ENCODE assay signal across 1 cellular context in genomic region chr3:48478631-48479555, GRCh38.
TF ChIP-seq lines count a peak whose summit lies in the region.

No MANE protein-coding gene starts in this region.

TF ChIP-seq in GM12878, 131 proteins besides CTCF, POLR2A, EP300 and RAD21:
- TF ChIP-seq EGR1 (IDR thresholded peaks at IDR 0.05; ENCODE audit: borderline replicate concordance in 1 of 2, low read depth in 2 of 2, low read length in 2 of 2) (0 out of 3 replicates have a peak, but pooled peaks of 1 of the 2 experiments have one; percentile 17), EED (IDR thresholded peaks at IDR 0.05; ENCODE audit: low read depth) (0 out of 2 replicates have a peak, but pooled peaks have one; percentile 16), NFIC (IDR thresholded peaks at IDR 0.05; ENCODE audit: low read depth, low read length) (peak; percentile 28; the same call in 1 of the 2 replicates), BHLHE40 (IDR thresholded peaks at IDR 0.05; ENCODE audit: borderline replicate concordance in 1 of 2, low read depth in 2 of 2, low read length in 1 of 2) (peak in 1 of 2 experiments; percentile 48; a peak in 1 of 4 replicates), RFX5 (IDR thresholded peaks at IDR 0.05; ENCODE audit: low read depth, low read length) (no peak), RUNX3 (IDR thresholded peaks at IDR 0.05; ENCODE audit: low read length) (peak; percentile 89), PML (IDR thresholded peaks at IDR 0.05; ENCODE audit: low read length) (no peak), KDM1A (IDR thresholded peaks at IDR 0.05; ENCODE audit: borderline replicate concordance) (no peak), IKZF2 (IDR thresholded peaks at IDR 0.05) (peak in 1 of 2 experiments; percentile 33; a peak in 1 of 4 replicates), GATAD2B (conservative IDR thresholded peaks at IDR 0.05; ENCODE audit: low read depth) (no peak), PAX5 (IDR thresholded peaks at IDR 0.05; ENCODE audit: borderline replicate concordance, low read depth, low read length) (no peak), CBX3 (IDR thresholded peaks at IDR 0.05; ENCODE audit: borderline replicate concordance, low read depth) (no peak), IKZF1 (conservative IDR thresholded peaks at IDR 0.05) (peak; percentile 41; the same call in 1 of the 2 replicates)
